ENCODE assay signal across 8 cellular contexts in genomic region chr16:106623-107324, GRCh38. TPM values are rescaled to one million over a fixed set of nuclear protein-coding genes. Genes with fewer than 3 reads are reported as not detected.
A peak's percentile ranks its signal among the peaks of the same experiment; 100 is the strongest.
DNase-seq lines count a peak whose midpoint lies in the region; ATAC-seq and TF ChIP-seq lines count a peak whose summit lies in the region.

No MANE protein-coding gene starts in this region.

- no peaks in the 10 kb centered on the region for H3K9me3 Mint-ChIP-seq in CD14-positive monocyte
- no peaks in the 10 kb centered on the region for H3K9me3 Mint-ChIP-seq in stimulated activated memory B cell treated with anti-CD40 and anti-IgM and Interleukin-4, amounts not matched to agents 10 μg/mL and 1 μg/mL and 100 μg/mL, for 72 hours

- H3K36me3 Mint-ChIP-seq in CD14-positive monocyte, result peaks cover 48 to 63% of the 10 kb centered on the region in 2 donors
- H3K36me3 Mint-ChIP-seq in stimulated activated memory B cell treated with anti-CD40 and anti-IgM and Interleukin-4, amounts not matched to agents 10 μg/mL and 1 μg/mL and 100 μg/mL, for 72 hours, result peaks cover 33% of the 10 kb centered on the region

- ATAC-seq in stimulated activated memory B cell treated with anti-CD40 and anti-IgM and Interleukin-4, amounts not matched to agents 10 μg/mL and 1 μg/mL and 100 μg/mL, for 72 hours, result peak; percentile 76

- no peak overlapping the region for H3K4me3 Mint-ChIP-seq in CD14-positive monocyte
- no peak overlapping the region for H3K4me3 Mint-ChIP-seq in stimulated activated memory B cell treated with anti-CD40 and anti-IgM and Interleukin-4, amounts not matched to agents 10 μg/mL and 1 μg/mL and 100 μg/mL, for 72 hours

- DNase-seq in CD14-positive monocyte (ENCODE audit: low spot score) (peak; percentile 48), HFF-Myc (ENCODE audit: extremely low read depth, low read depth) (peak; percentile 67), NCI-H69 (lab: John Stamatoyannopoulos, UW) (peak; percentile 83), medulla oblongata (ENCODE audit: extremely low spot score) (peak; percentile 88), posterior vena cava (ENCODE audit: low spot score) (no peak)
- DNase-seq in activated CD4-positive, alpha-beta T cell treated with anti-CD3 and anti-CD28 coated beads, Interleukin-2, amount 50 U/mL, for 48 hours, result peak; percentile 44 to 53
- DNase-seq in effector CD8-positive, alpha-beta T cell (lab: John Stamatoyannopoulos, UW), result peak; percentile 20

- peak overlapping the region in 1 of 7 donors; percentile 45 for H3K27ac Mint-ChIP-seq in CD14-positive monocyte
- H3K27ac Mint-ChIP-seq in stimulated activated memory B cell treated with anti-CD40 and anti-IgM and Interleukin-4, amounts not matched to agents 10 μg/mL and 1 μg/mL and 100 μg/mL, for 72 hours, result no peak overlapping the region

- intact Hi-C loops in CD14-positive monocyte (cut with micrococcal nuclease) (loop anchor here (1.0 to 5.0 kb wide), 2 partner anchors 75 to 256 kb away; no protein-coding TSS in a partner anchor), posterior vena cava (cut with DNase I) (loop anchor here in 1 of 2 donors (5.0 kb wide), 1 partner anchor 76 kb away; the partner anchor contains the start of gene HBQ1)

- TF ChIP-seq CTCF in CD14-positive monocyte (IDR thresholded peaks at IDR 0.05) (peak; percentile 84), HFF-Myc (IDR thresholded peaks at IDR 0.05; ENCODE audit: low read depth, low read length, missing control alignments) (peak; percentile 85)

- H3K4me3 ChIP-seq in HFF-Myc (replicated peaks; ENCODE audit: low read depth, low read length), result no peak overlapping the region

- no peaks in the 10 kb centered on the region for H3K4me1 Mint-ChIP-seq in CD14-positive monocyte
- peaks cover 5% of the 10 kb centered on the region for H3K4me1 Mint-ChIP-seq in stimulated activated memory B cell treated with anti-CD40 and anti-IgM and Interleukin-4, amounts not matched to agents 10 μg/mL and 1 μg/mL and 100 μg/mL, for 72 hours

- H3K27me3 Mint-ChIP-seq in CD14-positive monocyte (ENCODE audit: low read depth in 3 of 3), result peaks cover 0 to 5% (median 0%) of the 10 kb centered on the region in 3 donors
- no peaks in the 10 kb centered on the region for H3K27me3 Mint-ChIP-seq in stimulated activated memory B cell treated with anti-CD40 and anti-IgM and Interleukin-4, amounts not matched to agents 10 μg/mL and 1 μg/mL and 100 μg/mL, for 72 hours

RNA-seq across cellular contexts. Expression of gene MPG, which starts 28.7 kb away (rescaled TPM):
- polyA plus RNA-seq in CD14-positive monocyte, result 10 to 100 TPM; 70.6 to 86.9 TPM
- total RNA-seq in posterior vena cava, result 10 to 100 TPM; 42.2 to 45.6 TPM

RNA-seq across cellular contexts. Expression of gene NPRL3, which starts 31.7 kb away (rescaled TPM):
- polyA plus RNA-seq in CD14-positive monocyte, result 1 to 10 TPM; 2.6 to 3.0 TPM
- 10 to 100 TPM; 13.2 to 22.1 TPM for total RNA-seq in posterior vena cava

RNA-seq across cellular contexts. Expression of gene RHBDF1, which starts 34.3 kb away (rescaled TPM):
- polyA plus RNA-seq in CD14-positive monocyte, result not detected
- 10 to 100 TPM; 39.5 to 39.7 TPM for total RNA-seq in posterior vena cava

RNA-seq across cellular contexts. Expression of gene HBZ, which starts 45.7 kb away (rescaled TPM):
- polyA plus RNA-seq in CD14-positive monocyte, result not detected
- not detected for total RNA-seq in posterior vena cava

RNA-seq across cellular contexts. Expression of gene SNRNP25, which starts 53.1 kb away (rescaled TPM):
- polyA plus RNA-seq in CD14-positive monocyte, result 10 to 100 TPM; 31.6 to 32.2 TPM
- 10 to 100 TPM; 11.2 to 11.6 TPM for total RNA-seq in posterior vena cava
